ENCODE assay signal across 16 cellular contexts in genomic region chr4:151991884-151992166, GRCh38.
DNase-seq lines count a peak whose midpoint lies in the region; ATAC-seq and TF ChIP-seq lines count a peak whose summit lies in the region.
"Had no signal": no experiment of that assay in that cellular context is flagged by ENCODE, and none has a peak within 500 bp of the region (broad histone marks: within the 10 kb centered on the region; RNA-seq: fewer than 3 reads in every experiment).

No MANE protein-coding gene starts in this region.

- no peaks in the 10 kb centered on the region for H3K9me3 ChIP-seq in DND-41 (ENCODE audit: insufficient read depth, low read length, severe bottlenecking)
- no peaks in the 10 kb centered on the region for H3K9me3 ChIP-seq in neural cell (ENCODE audit: low read length)
- H3K9me3 ChIP-seq: stomach, vagina had no signal

- H3K27me3 Mint-ChIP-seq in activated naive CD4-positive, alpha-beta T cell treated with anti-CD3 and anti-CD28 coated beads, Interleukin-2, amount 50 U/mL, for 24 hours: no peaks in the 10 kb centered on the region

- H3K27me3 ChIP-seq in DND-41 (ENCODE audit: insufficient read depth, low read length, poor library complexity) (no peaks in the 10 kb centered on the region), neural cell (ENCODE audit: insufficient read depth, low read depth, low read length) (no peaks in the 10 kb centered on the region), foreskin keratinocyte (no peaks in the 10 kb centered on the region)
- H3K27me3 ChIP-seq: stomach, vagina had no signal

- peak overlapping the region; percentile 43; the same call in 1 of the 2 replicates for H3K4me2 ChIP-seq in DND-41 (ENCODE audit: insufficient read depth, low read length)
- no peak overlapping the region for H3K4me2 ChIP-seq in neural cell (ENCODE audit: low read length)

- H4K20me1 ChIP-seq in DND-41 (ENCODE audit: insufficient read depth, low read length) (no peaks in the 10 kb centered on the region), neural cell (ENCODE audit: insufficient read depth) (no peaks in the 10 kb centered on the region)

- ATAC-seq in DND-41 (ENCODE audit: insufficient read depth, low read depth): 0 out of 3 replicates have a peak, but pooled peaks have one; percentile 4
- no peak for ATAC-seq in HG02981 (IDR thresholded peaks at IDR 0.05; ENCODE audit: unreplicated experiment)
- no peak for ATAC-seq in HG03469 (IDR thresholded peaks at IDR 0.05; ENCODE audit: unreplicated experiment)
- no peak for ATAC-seq in foreskin keratinocyte
- ATAC-seq: sciatic nerve had no signal

- no peak overlapping the region for H3K4me3 Mint-ChIP-seq in activated naive CD4-positive, alpha-beta T cell treated with anti-CD3 and anti-CD28 coated beads, Interleukin-2, amount 50 U/mL, for 24 hours

- no peaks in the 10 kb centered on the region for H3K79me2 ChIP-seq in DND-41 (ENCODE audit: insufficient read depth, low read length)
- no peaks in the 10 kb centered on the region for H3K79me2 ChIP-seq in neural cell (replicated peaks; ENCODE audit: insufficient read depth, low read length)

- peak overlapping the region; percentile 79 for H3K27ac ChIP-seq in DND-41 (ENCODE audit: low read length)
- H3K27ac ChIP-seq in neural cell (ENCODE audit: low read length): peak overlapping the region; percentile 43
- no peak overlapping the region for H3K27ac ChIP-seq in foreskin keratinocyte
- H3K27ac ChIP-seq: stomach, vagina had no signal

- H3K4me1 ChIP-seq in DND-41 (ENCODE audit: insufficient read depth, low read length): peaks cover 38% of the 10 kb centered on the region
- peaks cover 12% of the 10 kb centered on the region for H3K4me1 ChIP-seq in foreskin keratinocyte
- H3K4me1 ChIP-seq: stomach, vagina had no signal

- no peak overlapping the region for H3K4me3 ChIP-seq in DND-41 (ENCODE audit: low read depth in 1 of 2, low read length in 2 of 2)
- no peak overlapping the region for H3K4me3 ChIP-seq in astrocyte of the spinal cord (ENCODE audit: low read depth, low read length)
- H3K4me3 ChIP-seq in neural cell (ENCODE audit: low read length): peak overlapping the region; percentile 8
- H3K4me3 ChIP-seq: stomach, vagina had no signal

- no peaks in the 10 kb centered on the region for H3K36me3 ChIP-seq in DND-41 (ENCODE audit: insufficient read depth, low read length)
- H3K36me3 ChIP-seq in neural cell (ENCODE audit: insufficient read depth, low read length): no peaks in the 10 kb centered on the region
- H3K36me3 ChIP-seq: stomach, vagina had no signal

- H3K9ac ChIP-seq in DND-41 (ENCODE audit: low read depth, low read length): no peak overlapping the region
- H3K9ac ChIP-seq in neural cell (ENCODE audit: low read length): no peak overlapping the region

- no peaks in the 10 kb centered on the region for H3F3A ChIP-seq in neural cell (ENCODE audit: insufficient read depth, low read length, poor library complexity, severe bottlenecking)

- H3K9me2 ChIP-seq in neural cell (ENCODE audit: insufficient read depth, low read length): no peaks in the 10 kb centered on the region

- peak overlapping the region; percentile 80 for H3K27ac Mint-ChIP-seq in activated naive CD4-positive, alpha-beta T cell treated with anti-CD3 and anti-CD28 coated beads, Interleukin-2, amount 50 U/mL, for 24 hours

- in situ Hi-C loops in astrocyte of the spinal cord (cut with HindIII; ENCODE audit: low sequenced_read_pairs): no loop called here

- peaks cover 3% of the 10 kb centered on the region for H3K36me3 Mint-ChIP-seq in activated naive CD4-positive, alpha-beta T cell treated with anti-CD3 and anti-CD28 coated beads, Interleukin-2, amount 50 U/mL, for 24 hours

- H2AFZ ChIP-seq in DND-41 (ENCODE audit: low read depth, low read length): peak overlapping the region; percentile 65; the same call in 1 of the 2 replicates
- no peak overlapping the region for H2AFZ ChIP-seq in neural cell (ENCODE audit: low read depth, low read length)

- peaks cover 54% of the 10 kb centered on the region for H3K4me1 Mint-ChIP-seq in activated naive CD4-positive, alpha-beta T cell treated with anti-CD3 and anti-CD28 coated beads, Interleukin-2, amount 50 U/mL, for 24 hours

- TF ChIP-seq EP300 in neural cell (conservative IDR thresholded peaks at IDR 0.05; ENCODE audit: poor library complexity, severe bottlenecking): peak; percentile 27

- TF ChIP-seq CTCF in DND-41 (IDR thresholded peaks at IDR 0.05; ENCODE audit: borderline replicate concordance, extremely low read depth, low read length, poor library complexity, severe bottlenecking) (no peak), astrocyte of the spinal cord (IDR thresholded peaks at IDR 0.05; ENCODE audit: low read depth, low read length) (no peak), neural cell (IDR thresholded peaks at IDR 0.05; ENCODE audit: poor library complexity, severe bottlenecking) (no peak), foreskin keratinocyte (conservative IDR thresholded peaks at IDR 0.05) (no peak)

- TF ChIP-seq RAD21 in neural cell (conservative IDR thresholded peaks at IDR 0.05): peak; percentile 25

- DNase-seq in activated naive CD4-positive, alpha-beta T cell treated with Interleukin-2 at 50 U/mL for 16 hours: no peak
- DNase-seq in DND-41 (no peak), astrocyte of the spinal cord (ENCODE audit: low read depth, low spot score) (peak; percentile 19), foreskin keratinocyte (no peak)
- DNase-seq: activated CD4-positive, alpha-beta T cell treated with anti-CD3 and anti-CD28 coated beads, Interleukin-2, amount 50 U/mL, for 4 hours; EL; IMR-90; NCI-H187 treated with DMSO at 0.1 percent for 48 hours; RPMI8226; stomach had no signal

- no peaks in the 10 kb centered on the region for H3K9me3 Mint-ChIP-seq in activated naive CD4-positive, alpha-beta T cell treated with anti-CD3 and anti-CD28 coated beads, Interleukin-2, amount 50 U/mL, for 24 hours

TF ChIP-seq in neural cell, 6 proteins besides CTCF, POLR2A, EP300 and RAD21:
- no peak for TF ChIP-seq REST (IDR thresholded peaks at IDR 0.05; ENCODE audit: borderline replicate concordance)
- TF ChIP-seq MXI1 (conservative IDR thresholded peaks at IDR 0.05; ENCODE audit: poor library complexity, severe bottlenecking): no peak
- TF ChIP-seq POLR2AphosphoS5 (IDR thresholded peaks at IDR 0.05): no peak
- no peak for TF ChIP-seq EZH2 (IDR thresholded peaks at IDR 0.05; ENCODE audit: borderline replicate concordance, insufficient read depth, low read length, poor library complexity, severe bottlenecking)
- no peak for TF ChIP-seq TAF1 (IDR thresholded peaks at IDR 0.05; ENCODE audit: low read depth)
- TF ChIP-seq SMC3 (conservative IDR thresholded peaks at IDR 0.05; ENCODE audit: poor library complexity): no peak
